Comparison of ENCODE assay signal across 18 cellular contexts in genomic region chr1:19608232-19608631, GRCh38. TPM values are rescaled to one million over a fixed set of nuclear protein-coding genes. Genes with fewer than 3 reads are reported as not detected.
"Had no signal": no experiment of that assay in that cellular context is flagged by ENCODE, and none has a peak within 500 bp of the region (broad histone marks: within the 10 kb centered on the region; RNA-seq: fewer than 3 reads in every experiment).

No MANE protein-coding gene starts in this region.

- H3K9me3 Mint-ChIP-seq: naive thymus-derived CD8-positive, alpha-beta T cell; stimulated activated memory B cell treated with anti-CD40 and anti-IgM and Interleukin-4, amounts not matched to agents 10 μg/mL and 1 μg/mL and 100 μg/mL, for 72 hours had no signal

- H3K4me3 ChIP-seq: body of pancreas, spleen had no signal

- DNase-seq: activated CD8-positive, alpha-beta memory T cell treated with anti-CD3 and anti-CD28 coated beads for 24 hours; activated CD8-positive, alpha-beta memory T cell treated with anti-CD3 and anti-CD28 coated beads, Interleukin-2, amount 50 U/mL, for 48 hours; activated effector memory CD4-positive, alpha-beta T cell treated with anti-CD3 and anti-CD28 coated beads, Interleukin-2, amount 50 U/mL, for 16 hours; activated T-cell treated with anti-CD3 and anti-CD28 coated beads, Interleukin-2, amount 50 U/mL, for 48 hours; body of pancreas; cortex of kidney; naive thymus-derived CD8-positive, alpha-beta T cell; spleen; stimulated activated CD4-positive, alpha-beta T cell treated with anti-CD3 and anti-CD28 coated beads, Interleukin-4, amount 100 ng/mL, for 4 hours had no signal

- H3K27me3 ChIP-seq: body of pancreas, neutrophil, spleen had no signal

- H3K27ac ChIP-seq: body of pancreas, neutrophil, parathyroid adenoma, spleen had no signal

- H3K27me3 Mint-ChIP-seq: naive thymus-derived CD8-positive, alpha-beta T cell; stimulated activated memory B cell treated with anti-CD40 and anti-IgM and Interleukin-4, amounts not matched to agents 10 μg/mL and 1 μg/mL and 100 μg/mL, for 72 hours had no signal

- H3K4me3 Mint-ChIP-seq: stimulated activated memory B cell treated with anti-CD40 and anti-IgM and Interleukin-4, amounts not matched to agents 10 μg/mL and 1 μg/mL and 100 μg/mL, for 72 hours had no signal

- H3K36me3 ChIP-seq: neutrophil had no signal

- H3K9me3 ChIP-seq: body of pancreas, neutrophil, spleen had no signal

- ATAC-seq: activated CD4-positive, CD25-positive, alpha-beta regulatory T cell treated with anti-CD3 and anti-CD28 coated beads, Interleukin-2, amount 50 U/mL, for 24 hours; body of pancreas; esophagus mucosa; naive thymus-derived CD8-positive, alpha-beta T cell; stimulated activated memory B cell treated with anti-CD40 and anti-IgM and Interleukin-4, amounts not matched to agents 10 μg/mL and 1 μg/mL and 100 μg/mL, for 72 hours had no signal

- H3K27ac Mint-ChIP-seq: stimulated activated memory B cell treated with anti-CD40 and anti-IgM and Interleukin-4, amounts not matched to agents 10 μg/mL and 1 μg/mL and 100 μg/mL, for 72 hours had no signal

RNA-seq across cellular contexts. Expression of gene HTR6, which starts 56.4 kb away (rescaled TPM):
- total RNA-seq: body of pancreas; cardiac septum; esophagus mucosa; mesenteric fat pad; naive thymus-derived CD8-positive, alpha-beta T cell; renal cortical epithelial cell; T-helper 1 cell treated with Interleukin-12 subunit alpha and Interleukin-12 subunit beta and Interleukin-4 antibody, amounts not matched to agents 30 ng/mL and 1 ng/mL, for 36 hours had no signal
